ENCODE assay signal across 16 cellular contexts in genomic region chr16:59973966-59974365, GRCh38.
"Had no signal": no experiment of that assay in that cellular context is flagged by ENCODE, and none has a peak within 500 bp of the region (broad histone marks: within the 10 kb centered on the region; RNA-seq: fewer than 3 reads in every experiment).

No MANE protein-coding gene starts in this region.

- H3K27me3 Mint-ChIP-seq: activated CD4-positive, alpha-beta memory T cell treated with anti-CD3 and anti-CD28 coated beads, Interleukin-2, amount 10 ng/mL, durations not matched to agents 7 days and 5 days; activated CD4-positive, alpha-beta T cell treated with anti-CD3 and anti-CD28 coated beads for 36 hours; activated naive CD8-positive, alpha-beta T cell treated with anti-CD3 and anti-CD28 coated beads, Interleukin-2, amount 10 ng/mL, durations not matched to agents 7 days and 5 days had no signal

- H2AFZ ChIP-seq: neural progenitor cell had no signal

- ATAC-seq: activated CD4-positive, alpha-beta T cell treated with anti-CD3 and anti-CD28 coated beads for 36 hours; activated T-cell treated with anti-CD3 and anti-CD28 coated beads, Interleukin-2, amount 50 U/mL, for 72 hours; stimulated activated effector memory CD8-positive, alpha-beta T cell treated with anti-CD3 and anti-CD28 coated beads, Interleukin-12 subunit alpha, Interleukin-12 subunit beta, amount 100 ng/mL, for 72 hours had no signal

- H3K27ac ChIP-seq: coronary artery, neural progenitor cell, tibial nerve had no signal

- H3K4me2 ChIP-seq: neural progenitor cell, smooth muscle cell had no signal

- H3K4me3 ChIP-seq: coronary artery, neural progenitor cell, smooth muscle cell, tibial nerve had no signal

- H3K9ac ChIP-seq: neural progenitor cell had no signal

- H3K9me3 ChIP-seq: tibial nerve had no signal

- DNase-seq: activated CD4-positive, alpha-beta memory T cell treated with anti-CD3 and anti-CD28 coated beads, Interleukin-2, amount 10 ng/mL, durations not matched to agents 7 days and 5 days; activated CD4-positive, alpha-beta T cell treated with anti-CD3 and anti-CD28 coated beads for 36 hours; activated naive CD8-positive, alpha-beta T cell treated with anti-CD3 and anti-CD28 coated beads, Interleukin-2, amount 10 ng/mL, durations not matched to agents 7 days and 5 days; activated T-cell treated with anti-CD3 and anti-CD28 coated beads, Interleukin-2, amount 50 U/mL, for 72 hours; aorta; caudate nucleus; effector CD4-positive, alpha-beta T cell; hippocampal formation; kidney glomerular epithelial cell; T1000 had no signal

- H3K4me1 ChIP-seq: neural progenitor cell, tibial nerve had no signal

- H3K4me1 Mint-ChIP-seq: activated CD4-positive, alpha-beta memory T cell treated with anti-CD3 and anti-CD28 coated beads, Interleukin-2, amount 10 ng/mL, durations not matched to agents 7 days and 5 days; activated CD4-positive, alpha-beta T cell treated with anti-CD3 and anti-CD28 coated beads for 36 hours; activated naive CD8-positive, alpha-beta T cell treated with anti-CD3 and anti-CD28 coated beads, Interleukin-2, amount 10 ng/mL, durations not matched to agents 7 days and 5 days; mesothelial cell of epicardium; neural progenitor cell; stimulated activated effector memory CD8-positive, alpha-beta T cell treated with anti-CD3 and anti-CD28 coated beads, Interleukin-12 subunit alpha, Interleukin-12 subunit beta, amount 100 ng/mL, for 72 hours had no signal

- H3K27me3 ChIP-seq: neural progenitor cell, tibial nerve had no signal

- H3K36me3 Mint-ChIP-seq: activated naive CD8-positive, alpha-beta T cell treated with anti-CD3 and anti-CD28 coated beads, Interleukin-2, amount 10 ng/mL, durations not matched to agents 7 days and 5 days; mesothelial cell of epicardium; neural progenitor cell; stimulated activated effector memory CD8-positive, alpha-beta T cell treated with anti-CD3 and anti-CD28 coated beads, Interleukin-12 subunit alpha, Interleukin-12 subunit beta, amount 100 ng/mL, for 72 hours had no signal

- H3K36me3 ChIP-seq: neural progenitor cell, tibial nerve had no signal

- H3K4me3 Mint-ChIP-seq: activated CD4-positive, alpha-beta memory T cell treated with anti-CD3 and anti-CD28 coated beads, Interleukin-2, amount 10 ng/mL, durations not matched to agents 7 days and 5 days; activated CD4-positive, alpha-beta T cell treated with anti-CD3 and anti-CD28 coated beads for 36 hours; activated naive CD8-positive, alpha-beta T cell treated with anti-CD3 and anti-CD28 coated beads, Interleukin-2, amount 10 ng/mL, durations not matched to agents 7 days and 5 days; activated T-cell treated with anti-CD3 and anti-CD28 coated beads, Interleukin-2, amount 50 U/mL, for 72 hours; mesothelial cell of epicardium; neural progenitor cell; stimulated activated effector memory CD8-positive, alpha-beta T cell treated with anti-CD3 and anti-CD28 coated beads, Interleukin-12 subunit alpha, Interleukin-12 subunit beta, amount 100 ng/mL, for 72 hours had no signal

- H3K27ac Mint-ChIP-seq: activated CD4-positive, alpha-beta memory T cell treated with anti-CD3 and anti-CD28 coated beads, Interleukin-2, amount 10 ng/mL, durations not matched to agents 7 days and 5 days; activated CD4-positive, alpha-beta T cell treated with anti-CD3 and anti-CD28 coated beads for 36 hours; activated naive CD8-positive, alpha-beta T cell treated with anti-CD3 and anti-CD28 coated beads, Interleukin-2, amount 10 ng/mL, durations not matched to agents 7 days and 5 days; activated T-cell treated with anti-CD3 and anti-CD28 coated beads, Interleukin-2, amount 50 U/mL, for 72 hours; mesothelial cell of epicardium; neural progenitor cell; stimulated activated effector memory CD8-positive, alpha-beta T cell treated with anti-CD3 and anti-CD28 coated beads, Interleukin-12 subunit alpha, Interleukin-12 subunit beta, amount 100 ng/mL, for 72 hours had no signal
